ENCODE assay signal across 1 cellular context in the genomic region with DNA sequence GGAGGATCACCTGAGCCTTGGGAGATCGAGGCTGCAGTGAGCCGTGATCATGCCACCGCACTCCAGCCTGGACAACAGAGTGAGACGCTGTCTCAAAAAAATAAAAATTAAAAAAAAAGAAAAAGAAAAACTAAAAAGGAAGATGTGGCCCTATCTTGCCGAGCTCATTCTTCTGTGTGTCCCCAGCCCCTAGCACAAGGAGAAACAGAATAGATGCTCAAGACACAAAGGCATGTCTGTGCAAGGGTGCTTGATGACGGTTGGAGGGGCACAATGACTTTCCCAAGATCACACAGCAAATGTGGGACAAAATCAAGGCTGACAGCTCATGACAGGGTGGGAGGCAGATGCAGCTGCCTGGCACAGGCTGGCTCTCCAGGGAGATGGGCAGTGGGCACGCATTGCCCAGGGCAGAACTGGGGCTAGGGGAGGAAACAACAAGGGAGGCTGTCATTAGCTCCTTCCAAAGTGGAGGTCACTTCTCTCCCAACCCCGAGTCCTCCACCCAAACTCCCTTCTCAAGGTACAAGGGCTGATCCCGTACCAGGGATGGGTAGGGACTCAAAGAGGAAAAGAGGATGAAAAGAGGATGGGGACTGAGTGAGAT.
A peak's percentile ranks its signal among the peaks of the same experiment; 100 is the strongest.
TF ChIP-seq lines count a peak whose summit lies in the region.

No MANE protein-coding gene starts in this region.

TF ChIP-seq in GM12878, 131 proteins besides CTCF, POLR2A, EP300 and RAD21:
- no peak for TF ChIP-seq SIX5 (IDR thresholded peaks at IDR 0.05; ENCODE audit: low read depth, low read length, severe bottlenecking)
- TF ChIP-seq SREBF1 (IDR thresholded peaks at IDR 0.05; ENCODE audit: low read length) = no peak
- TF ChIP-seq RFX5 (IDR thresholded peaks at IDR 0.05; ENCODE audit: low read depth, low read length) = no peak
- TF ChIP-seq, protein P1, sequence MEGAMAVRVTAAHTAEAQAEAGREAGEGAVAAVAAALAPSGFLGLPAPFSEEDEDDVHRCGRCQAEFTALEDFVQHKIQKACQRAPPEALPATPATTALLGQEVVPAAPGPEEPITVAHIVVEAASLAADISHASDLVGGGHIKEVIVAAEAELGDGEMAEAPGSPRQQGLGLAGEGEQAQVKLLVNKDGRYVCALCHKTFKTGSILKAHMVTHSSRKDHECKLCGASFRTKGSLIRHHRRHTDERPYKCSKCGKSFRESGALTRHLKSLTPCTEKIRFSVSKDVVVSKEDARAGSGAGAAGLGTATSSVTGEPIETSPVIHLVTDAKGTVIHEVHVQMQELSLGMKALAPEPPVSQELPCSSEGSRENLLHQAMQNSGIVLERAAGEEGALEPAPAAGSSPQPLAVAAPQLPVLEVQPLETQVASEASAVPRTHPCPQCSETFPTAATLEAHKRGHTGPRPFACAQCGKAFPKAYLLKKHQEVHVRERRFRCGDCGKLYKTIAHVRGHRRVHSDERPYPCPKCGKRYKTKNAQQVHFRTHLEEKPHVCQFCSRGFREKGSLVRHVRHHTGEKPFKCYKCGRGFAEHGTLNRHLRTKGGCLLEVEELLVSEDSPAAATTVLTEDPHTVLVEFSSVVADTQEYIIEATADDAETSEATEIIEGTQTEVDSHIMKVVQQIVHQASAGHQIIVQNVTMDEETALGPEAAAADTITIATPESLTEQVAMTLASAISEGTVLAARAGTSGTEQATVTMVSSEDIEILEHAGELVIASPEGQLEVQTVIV (IDR thresholded peaks at IDR 0.05; ENCODE audit: borderline replicate concordance, partially characterized antibody) = peak; percentile 14
TF ChIP-seq in GM12878: peak in this region for 1.
